1 cellular context compared by ENCODE assay signal in genomic region chr6:33875696-33876095, GRCh38.
TF ChIP-seq lines count a peak whose summit lies in the region.

No MANE protein-coding gene starts in this region.

TF ChIP-seq in GM23338, 12 proteins besides CTCF, POLR2A, EP300 and RAD21:
- TF ChIP-seq ZNF462 (CRISPR knock-in tag; IDR thresholded peaks at IDR 0.05) (no peak), ETS1 (IDR thresholded peaks at IDR 0.05) (no peak), REST (IDR thresholded peaks at IDR 0.05; ENCODE audit: unreplicated experiment) (no peak), EZH2 (IDR thresholded peaks at IDR 0.05; ENCODE audit: low read depth, unreplicated experiment) (no peak), ZNF331 (CRISPR knock-in tag; IDR thresholded peaks at IDR 0.05; ENCODE audit: low read depth) (no peak), ZNF114 (CRISPR knock-in tag; IDR thresholded peaks at IDR 0.05) (no peak), NANOG (IDR thresholded peaks at IDR 0.05; ENCODE audit: borderline replicate concordance) (no peak)
